Comparison of ENCODE assay signal across 28 cellular contexts in genomic region chr7:137652721-137653120, GRCh38.
DNase-seq lines count a peak whose midpoint lies in the region; ATAC-seq, FAIRE-seq and TF ChIP-seq lines count a peak whose summit lies in the region.
"Had no signal": no experiment of that assay in that cellular context is flagged by ENCODE, and none has a peak within 500 bp of the region (broad histone marks: within the 10 kb centered on the region; RNA-seq: fewer than 3 reads in every experiment).

No MANE protein-coding gene starts in this region.

- H3K4me3 ChIP-seq in fibroblast of lung (replicated peaks in 1 of 4; ENCODE audit: control extremely low read depth in 1 of 4, insufficient read depth in 1 of 4, low read depth in 3 of 4, low read length in 4 of 4) (no peak overlapping the region), skeletal muscle cell (ENCODE audit: low read depth, low read length) (no peak overlapping the region), small intestine (ENCODE audit: low read depth in 1 of 2, low read length in 2 of 2) (no peak overlapping the region)
- H3K4me3 ChIP-seq: ascending aorta, colonic mucosa, skin epidermis, tibial artery had no signal

- TF ChIP-seq CTCF in fibroblast of lung (conservative IDR thresholded peaks at IDR 0.05 in 1 of 2, IDR thresholded peaks at IDR 0.05 in 1 of 2; ENCODE audit: low read depth in 1 of 2, low read length in 2 of 2): no peak

- H3K36me3 ChIP-seq in fibroblast of lung (ENCODE audit: control insufficient read depth, insufficient read depth, low read length): no peaks in the 10 kb centered on the region
- H3K36me3 ChIP-seq in small intestine (ENCODE audit: control insufficient read depth in 2 of 2, insufficient read depth in 2 of 2, low read length in 2 of 2): no peaks in the 10 kb centered on the region
- H3K36me3 ChIP-seq: ascending aorta, colonic mucosa, tibial artery had no signal

- H3K4me2 ChIP-seq in fibroblast of lung (ENCODE audit: extremely low read depth, insufficient read depth, low read length): no peak overlapping the region

- H3K9ac ChIP-seq in fibroblast of lung (ENCODE audit: insufficient read depth, low read length): no peak overlapping the region

- no peaks in the 10 kb centered on the region for H3K79me2 ChIP-seq in fibroblast of lung (ENCODE audit: control insufficient read depth, insufficient read depth, low read length)

- no peaks in the 10 kb centered on the region for H4K20me1 ChIP-seq in fibroblast of lung (ENCODE audit: control insufficient read depth, extremely low read depth, insufficient read depth, low read length)

- DNase-seq in ELR (ENCODE audit: low read depth) (peak; percentile 25), RCC 7860 (ENCODE audit: low spot score) (peak; percentile 40), fibroblast of lung (ENCODE audit: low read depth in 2 of 2) (peak; percentile 55 to 59), skeletal muscle cell (ENCODE audit: low read depth) (peak; percentile 46), small intestine (no peak)
- DNase-seq in activated CD4-positive, CD25-positive, alpha-beta regulatory T cell (lab: John Stamatoyannopoulos, UW): no peak
- DNase-seq: activated CD4-positive, CD25-positive, alpha-beta regulatory T cell treated with anti-CD3 and anti-CD28 coated beads, Interleukin-2, amount 50 U/mL, for 72 hours; activated naive CD4-positive, alpha-beta T cell treated with anti-CD3 and anti-CD28 coated beads, Interleukin-2, amount 10 ng/mL, durations not matched to agents 7 days and 5 days; activated T-cell treated with anti-CD3 and anti-CD28 coated beads, Interleukin-2, amount 50 U/mL, for 24 hours; AML-193; CD8-positive, alpha-beta memory T cell; colonic mucosa; DMS79 treated with DMSO at 0.1 percent for 48 hours; MM.1S; NCI-H1436 treated with DMSO at 0.1 percent for 48 hours; NCI-H2171; NCI-H524 treated with DMSO at 0.1 percent for 48 hours; nephron progenitor cell; posterior cingulate gyrus; stimulated activated CD4-positive, alpha-beta T cell treated with anti-CD3 and anti-CD28 coated beads, Interleukin-2, amount 100 ng/mL, for 48 hours; stimulated activated naive CD4-positive, alpha-beta T cell treated with Interleukin-2 at 50 U/mL for 16 hours; tibial artery had no signal

- WGBS in small intestine, 3 donors: 15 to 34% (median 17%) methylated on average over 1 of the region's 1 CpG

- no peak overlapping the region for H2AFZ ChIP-seq in fibroblast of lung (ENCODE audit: low read length)

- ATAC-seq in HG03354 (IDR thresholded peaks at IDR 0.05; ENCODE audit: poor library complexity, severe bottlenecking, unreplicated experiment): no peak
- ATAC-seq: left lobe of liver had no signal

- peak; percentile 40 for FAIRE-seq in RCC 7860 (lab: Jason Lieb, UNC)
- no peak for FAIRE-seq in small intestine (lab: Jason Lieb, UNC)
- FAIRE-seq: endometrium, GM18507 had no signal

- H3K9me3 ChIP-seq in fibroblast of lung (ENCODE audit: control insufficient read depth, insufficient read depth, low read depth, low read length) (no peaks in the 10 kb centered on the region), small intestine (ENCODE audit: control insufficient read depth, low read depth) (no peaks in the 10 kb centered on the region)
- H3K9me3 ChIP-seq: ascending aorta, colonic mucosa, tibial artery had no signal

- H3K27me3 ChIP-seq in fibroblast of lung (ENCODE audit: control insufficient read depth, insufficient read depth, low read length): no peaks in the 10 kb centered on the region
- H3K27me3 ChIP-seq in small intestine (ENCODE audit: control insufficient read depth in 2 of 2, insufficient read depth in 2 of 2, low read length in 2 of 2): peaks cover 0 to 3% of the 10 kb centered on the region in 2 donors
- H3K27me3 ChIP-seq: ascending aorta, colonic mucosa, tibial artery had no signal

- H3K27ac ChIP-seq in fibroblast of lung (ENCODE audit: insufficient read depth, low read length) (no peak overlapping the region), small intestine (ENCODE audit: low read depth in 1 of 2, low read length in 1 of 2) (no peak overlapping the region)
- H3K27ac ChIP-seq: ascending aorta, colonic mucosa, skin epidermis, tibial artery had no signal

- no peaks in the 10 kb centered on the region for H3K4me1 ChIP-seq in fibroblast of lung (ENCODE audit: control insufficient read depth, extremely low read depth, insufficient read depth, low read length)
- no peaks in the 10 kb centered on the region for H3K4me1 ChIP-seq in small intestine (ENCODE audit: control insufficient read depth in 2 of 2, insufficient read depth in 1 of 2, low read depth in 1 of 2, low read length in 1 of 2)
- H3K4me1 ChIP-seq: colonic mucosa had no signal

Comparison
In these comparisons a context has a peak if more than half of its experiments do, and no peak if none do; other contexts are left out.
1. DNase-seq: peak in ELR (single experiment), RCC 7860 (single experiment), fibroblast of lung (2 of 2) and skeletal muscle cell (single experiment); none in small intestine (single experiment) and activated CD4-positive, CD25-positive, alpha-beta regulatory T cell (0 of 4).